In genomic region chr1:65066766-65067490, GRCh38 we compare ENCODE assay signal across 8 cellular contexts.
A peak's percentile ranks its signal among the peaks of the same experiment; 100 is the strongest.
DNase-seq lines count a peak whose midpoint lies in the region; ATAC-seq and TF ChIP-seq lines count a peak whose summit lies in the region.

No MANE protein-coding gene starts in this region.

- H3K36me3 ChIP-seq in SK-N-MC (ENCODE audit: insufficient read depth, low read length) (no peaks in the 10 kb centered on the region; the same call in 1 of the 2 replicates), neutrophil (peaks cover 14% of the 10 kb centered on the region)

- no peaks in the 10 kb centered on the region for H3K36me3 Mint-ChIP-seq in activated naive CD4-positive, alpha-beta T cell treated with anti-CD3 and anti-CD28 coated beads, Interleukin-2, amount 10 ng/mL, durations not matched to agents 7 days and 5 days

- no peaks in the 10 kb centered on the region for H3K27me3 ChIP-seq in neutrophil

- CTCF ChIA-PET in activated naive CD4-positive, alpha-beta T cell treated with anti-CD3 and anti-CD28 coated beads, Interleukin-2, amount 10 ng/mL, durations not matched to agents 7 days and 5 days (lab: Charles Lee): interaction anchor here (5.5 kb wide), 1 partner anchor 8 kb away, joined by 79 read pairs; no protein-coding TSS in a partner anchor

- H3K27ac Mint-ChIP-seq in activated naive CD4-positive, alpha-beta T cell treated with anti-CD3 and anti-CD28 coated beads, Interleukin-2, amount 10 ng/mL, durations not matched to agents 7 days and 5 days: peak overlapping the region; percentile 80

- DNase-seq in AG09309 (ENCODE audit: low read depth) (peak; percentile 42), HS-5 (ENCODE audit: low read depth) (peak; percentile 43), SK-N-MC (ENCODE audit: low read depth, low spot score) (no peak), germinal center (ENCODE audit: low spot score) (peak; percentile 61), substantia nigra (lab: John Stamatoyannopoulos, UW) (peak; percentile 35 to 95 (median 77))
- DNase-seq in activated naive CD4-positive, alpha-beta T cell treated with anti-CD3 and anti-CD28 coated beads, Interleukin-2, amount 10 ng/mL, durations not matched to agents 7 days and 5 days: peak; percentile 82

- H3K27me3 Mint-ChIP-seq in activated naive CD4-positive, alpha-beta T cell treated with anti-CD3 and anti-CD28 coated beads, Interleukin-2, amount 10 ng/mL, durations not matched to agents 7 days and 5 days: peaks cover 21% of the 10 kb centered on the region

- ATAC-seq in GM18907 (IDR thresholded peaks at IDR 0.05; ENCODE audit: unreplicated experiment): peak; percentile 38

- H3K4me3 Mint-ChIP-seq in activated naive CD4-positive, alpha-beta T cell treated with anti-CD3 and anti-CD28 coated beads, Interleukin-2, amount 10 ng/mL, durations not matched to agents 7 days and 5 days: peak overlapping the region; percentile 92

- H3K9me3 ChIP-seq in SK-N-MC (ENCODE audit: low read depth, low read length): no peaks in the 10 kb centered on the region
- no peaks in the 10 kb centered on the region for H3K9me3 ChIP-seq in neutrophil

- H3K27ac ChIP-seq in SK-N-MC (peak overlapping the region; percentile 81), neutrophil (peak overlapping the region; percentile 100), substantia nigra (ENCODE audit: low read depth, low read length, poor library complexity, severe bottlenecking) (peak overlapping the region; percentile 97)

- no peaks in the 10 kb centered on the region for H3K9me3 Mint-ChIP-seq in activated naive CD4-positive, alpha-beta T cell treated with anti-CD3 and anti-CD28 coated beads, Interleukin-2, amount 10 ng/mL, durations not matched to agents 7 days and 5 days

- peak overlapping the region; percentile 81 for H3K9ac ChIP-seq in SK-N-MC (ENCODE audit: insufficient read length)

- peaks cover 39 to 51% of the 10 kb centered on the region in 2 experiments for H3K4me1 ChIP-seq in neutrophil (ENCODE audit: control insufficient read depth in 1 of 2, insufficient read depth in 1 of 2, low read depth in 1 of 2, low read length in 1 of 2)

- peaks cover 45% of the 10 kb centered on the region for H3K4me1 Mint-ChIP-seq in activated naive CD4-positive, alpha-beta T cell treated with anti-CD3 and anti-CD28 coated beads, Interleukin-2, amount 10 ng/mL, durations not matched to agents 7 days and 5 days

- peak overlapping the region; percentile 90 for H3K4me3 ChIP-seq in AG09309 (ENCODE audit: control insufficient read depth, low read depth, low read length)
- H3K4me3 ChIP-seq in SK-N-MC: peak overlapping the region; percentile 89
- peak overlapping the region; percentile 67 to 90 for H3K4me3 ChIP-seq in neutrophil (ENCODE audit: low read depth in 1 of 2, low read length in 1 of 2)

- TF ChIP-seq CTCF in AG09309 (IDR thresholded peaks at IDR 0.05; ENCODE audit: control insufficient read depth, insufficient read depth, low read depth, low read length, missing control alignments): no peak
- peak; percentile 33 for TF ChIP-seq CTCF in neutrophil (IDR thresholded peaks at IDR 0.05)
